In the genomic region with DNA sequence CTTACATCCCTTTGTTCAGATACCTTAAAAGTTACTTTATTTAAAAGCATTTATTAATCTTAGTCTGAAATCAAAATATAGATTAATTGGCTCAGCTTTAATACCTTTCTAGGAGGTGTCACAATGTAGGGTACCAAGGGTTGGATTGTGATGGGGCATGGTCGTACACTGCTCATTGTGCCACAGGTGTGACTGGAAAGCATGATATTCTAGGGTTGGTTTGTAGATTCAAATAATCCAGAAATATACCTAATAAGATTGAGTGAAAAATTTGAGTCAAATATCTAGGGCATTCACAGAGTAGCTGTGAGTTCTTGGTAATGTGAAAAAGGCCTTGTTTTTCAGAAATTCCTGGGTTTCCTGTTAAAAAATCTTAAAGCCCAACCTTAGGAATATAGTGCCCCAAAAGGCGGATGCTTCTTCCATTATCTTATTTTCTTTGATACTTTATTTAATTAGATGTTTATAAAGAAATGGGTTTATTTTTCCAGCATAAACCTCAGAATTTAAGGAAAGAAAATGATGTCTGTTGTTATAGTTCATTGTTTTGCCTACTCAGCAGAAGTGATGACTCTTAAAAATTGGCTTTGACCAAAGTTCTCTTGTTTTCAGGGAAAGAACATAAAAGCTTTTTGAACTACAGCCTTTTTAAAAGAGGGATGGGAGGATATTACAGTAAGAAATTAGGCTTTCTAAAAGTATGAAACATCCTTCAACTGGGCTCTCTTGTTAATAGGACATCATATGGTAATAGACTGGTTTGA, we compare ENCODE assay signal across 17 cellular contexts.
"Had no signal": no experiment of that assay in that cellular context is flagged by ENCODE, and none has a peak within 500 bp of the region (broad histone marks: within the 10 kb centered on the region; RNA-seq: fewer than 3 reads in every experiment).

No MANE protein-coding gene starts in this region.

- H3K27me3 ChIP-seq: dorsolateral prefrontal cortex, gastroesophageal sphincter, heart right ventricle, neutrophil, transverse colon had no signal

- H3K4me3 ChIP-seq: dorsolateral prefrontal cortex, gastroesophageal sphincter, heart right ventricle, lower lobe of right lung, transverse colon had no signal

- H3K9me3 Mint-ChIP-seq: activated B cell treated with CpG ODN at 0.5 μM for 24 hours; activated naive CD4-positive, alpha-beta T cell treated with anti-CD3 and anti-CD28 coated beads for 36 hours; activated T-helper 17 cell treated with anti-CD3 and anti-CD28 coated beads, Interleukin-2, amount 50 U/mL, for 72 hours had no signal

- FAIRE-seq: TTC549 had no signal

- H3K9ac ChIP-seq: parathyroid adenoma had no signal

- H3K9me3 ChIP-seq: gastroesophageal sphincter, heart right ventricle, lower lobe of right lung, neutrophil, transverse colon had no signal

- H3K4me1 ChIP-seq: parathyroid adenoma had no signal

- H3K27ac ChIP-seq: dorsolateral prefrontal cortex, gastroesophageal sphincter, heart right ventricle, lower lobe of right lung, parathyroid adenoma, transverse colon had no signal

- H2AFZ ChIP-seq: parathyroid adenoma had no signal

- DNase-seq: activated B cell treated with CpG ODN at 0.5 μM for 24 hours; activated CD4-positive, alpha-beta T cell treated with anti-CD3 and anti-CD28 coated beads for 48 hours; activated CD8-positive, alpha-beta memory T cell treated with anti-CD3 and anti-CD28 coated beads, Interleukin-2, amount 50 U/mL, for 48 hours; activated naive CD4-positive, alpha-beta T cell treated with anti-CD3 and anti-CD28 coated beads for 36 hours; dorsolateral prefrontal cortex; heart right ventricle; left cardiac atrium; lower lobe of right lung; midbrain; stimulated activated CD4-positive, alpha-beta T cell treated with anti-CD3 and anti-CD28 coated beads, Interleukin-4, amount 100 ng/mL, for 24 hours; stimulated activated naive CD8-positive, alpha-beta T cell treated with anti-CD3 and anti-CD28 coated beads, Interleukin-15, Interleukin-2, amounts not matched to agents 100 U/mL and 50 U/mL, for 24 hours; transverse colon had no signal

- H3K27me3 Mint-ChIP-seq: activated B cell treated with CpG ODN at 0.5 μM for 24 hours; activated T-helper 17 cell treated with anti-CD3 and anti-CD28 coated beads, Interleukin-2, amount 50 U/mL, for 72 hours had no signal

- ATAC-seq: activated T-helper 17 cell treated with anti-CD3 and anti-CD28 coated beads, Interleukin-2, amount 50 U/mL, for 72 hours; gastroesophageal sphincter; heart right ventricle; left cardiac atrium; lower lobe of right lung; stimulated activated naive CD8-positive, alpha-beta T cell treated with anti-CD3 and anti-CD28 coated beads, Interleukin-15, Interleukin-2, amounts not matched to agents 100 U/mL and 50 U/mL, for 24 hours had no signal

- H3K4me3 Mint-ChIP-seq: activated B cell treated with CpG ODN at 0.5 μM for 24 hours; activated naive CD4-positive, alpha-beta T cell treated with anti-CD3 and anti-CD28 coated beads for 36 hours had no signal

- H3K27ac Mint-ChIP-seq: activated B cell treated with CpG ODN at 0.5 μM for 24 hours; activated T-helper 17 cell treated with anti-CD3 and anti-CD28 coated beads, Interleukin-2, amount 50 U/mL, for 72 hours had no signal
